Comparison of ENCODE assay signal across 8 cellular contexts in the genomic region with DNA sequence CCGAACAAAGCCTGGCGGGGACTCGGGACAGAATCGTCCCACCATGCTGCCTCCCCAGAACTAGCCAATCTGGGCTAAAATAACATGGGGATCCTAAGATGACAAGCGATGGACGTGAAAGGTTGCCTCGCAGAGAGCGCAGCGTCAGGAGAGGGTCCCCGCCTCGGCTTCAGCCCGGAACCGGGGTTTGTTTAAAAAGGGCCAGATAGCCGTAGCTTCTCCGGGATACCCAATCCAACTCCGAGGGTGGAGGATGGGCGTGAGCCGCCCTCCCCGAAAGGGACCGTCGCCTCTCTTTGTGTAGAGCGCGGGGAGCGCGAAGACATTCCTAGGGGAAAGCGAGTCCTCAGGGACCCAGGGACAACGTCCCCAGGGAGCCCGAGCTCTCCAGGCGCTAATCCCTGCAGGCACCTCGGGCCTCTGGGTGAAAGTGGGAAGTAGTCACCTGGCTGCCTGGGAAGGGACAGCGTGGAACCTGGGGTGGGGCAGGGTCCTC. TPM values are rescaled to one million over a fixed set of nuclear protein-coding genes. Genes with fewer than 3 reads are reported as not detected.
DNase-seq lines count a peak whose midpoint lies in the region; ATAC-seq and TF ChIP-seq lines count a peak whose summit lies in the region.

No MANE protein-coding gene starts in this region.

- no peak overlapping the region for H2AFZ ChIP-seq in smooth muscle cell (ENCODE audit: low read depth)

- H3K9me3 ChIP-seq in WERI-Rb-1 (ENCODE audit: severe bottlenecking) = no peaks in the 10 kb centered on the region
- no peaks in the 10 kb centered on the region for H3K9me3 ChIP-seq in iPS-18c (ENCODE audit: control insufficient read depth, insufficient read depth, low read length)
- no peaks in the 10 kb centered on the region for H3K9me3 ChIP-seq in smooth muscle cell (replicated peaks; ENCODE audit: low read depth)

- peaks cover 5% of the 10 kb centered on the region for H3K79me2 ChIP-seq in smooth muscle cell (ENCODE audit: low read depth)

- H3K4me3 ChIP-seq in WERI-Rb-1 (ENCODE audit: low read depth, low read length) = peak overlapping the region; percentile 64
- H3K4me3 ChIP-seq in iPS-18c (ENCODE audit: insufficient read depth, low read depth, low read length) = peak overlapping the region; percentile 98
- H3K4me3 ChIP-seq in smooth muscle cell = peak overlapping the region; percentile 70

- H4K20me1 ChIP-seq in smooth muscle cell (ENCODE audit: low read depth) = peaks cover 24% of the 10 kb centered on the region

- H3F3A ChIP-seq in smooth muscle cell (ENCODE audit: low read depth) = no peaks in the 10 kb centered on the region

- H3K27me3 ChIP-seq in WERI-Rb-1 (ENCODE audit: insufficient read depth, low read depth, severe bottlenecking) (peaks cover 4% of the 10 kb centered on the region), smooth muscle cell (ENCODE audit: low read depth) (peaks cover 56% of the 10 kb centered on the region)

- H3K36me3 ChIP-seq in WERI-Rb-1 = no peaks in the 10 kb centered on the region
- H3K36me3 ChIP-seq in smooth muscle cell (ENCODE audit: low read depth) = no peaks in the 10 kb centered on the region

- DNase-seq in Ammon's horn (ENCODE audit: low spot score) (peak; percentile 4), WERI-Rb-1 (peak; percentile 43), smooth muscle cell (lab: John Stamatoyannopoulos, UW; ENCODE audit: unreplicated experiment) (no peak), hypothalamus (lab: John Stamatoyannopoulos, UW) (no peak)
- no peak for DNase-seq in stimulated activated CD4-positive, alpha-beta T cell treated with anti-CD3 and anti-CD28 coated beads, Interleukin-4, amount 100 ng/mL, for 4 hours

- TF ChIP-seq CTCF in WERI-Rb-1 (IDR thresholded peaks at IDR 0.05; ENCODE audit: low read depth, low read length) (no peak), smooth muscle cell (IDR thresholded peaks at IDR 0.05; ENCODE audit: borderline replicate concordance, insufficient read depth, poor library complexity, severe bottlenecking) (no peak)

- H3K9ac ChIP-seq in smooth muscle cell (ENCODE audit: low read depth) = peak overlapping the region; percentile 56

- H3K4me1 ChIP-seq in smooth muscle cell (ENCODE audit: low read depth) = peaks cover 4% of the 10 kb centered on the region

- H3K27ac ChIP-seq in WERI-Rb-1 (peak overlapping the region; percentile 66), smooth muscle cell (ENCODE audit: low read depth) (peak overlapping the region; percentile 44)

- WGBS in smooth muscle cell (ENCODE audit: low lambda C conversion rate) = 1% methylated on average over 31 of the region's 31 CpGs

- peak overlapping the region; percentile 84 for H3K4me2 ChIP-seq in smooth muscle cell

- ATAC-seq in HG02610 (IDR thresholded peaks at IDR 0.05; ENCODE audit: unreplicated experiment) (peak; percentile 5), HG02852 (IDR thresholded peaks at IDR 0.05; ENCODE audit: unreplicated experiment) (no peak)

RNA-seq across cellular contexts. Expression of a gene that starts 0.6 kb away (rescaled TPM):
- total RNA-seq in smooth muscle cell = 298 and 377 TPM in 2 replicates
- polyA plus RNA-seq in smooth muscle cell = 46.7 and 204 TPM in 2 replicates

RNA-seq across cellular contexts. Expression of a gene that starts 54.1 kb away (rescaled TPM):
- 13.3 and 19.0 TPM in 2 replicates for total RNA-seq in smooth muscle cell
- polyA plus RNA-seq in smooth muscle cell = 23.1 and 26.5 TPM in 2 replicates

Comparison
In these comparisons a context has a peak if more than half of its experiments do, and no peak if none do; other contexts are left out.
1. DNase-seq: peak in Ammon's horn (single experiment) and WERI-Rb-1 (single experiment); none in smooth muscle cell (single experiment), hypothalamus (0 of 51) and stimulated activated CD4-positive, alpha-beta T cell treated with anti-CD3 and anti-CD28 coated beads, Interleukin-4, amount 100 ng/mL, for 4 hours (0 of 2).
2. Peak in every context shown above with its lines, with median percentiles within 50 percentile points of each other: H3K4me3 ChIP-seq.